ENCODE assay signal across 23 cellular contexts in the genomic region with DNA sequence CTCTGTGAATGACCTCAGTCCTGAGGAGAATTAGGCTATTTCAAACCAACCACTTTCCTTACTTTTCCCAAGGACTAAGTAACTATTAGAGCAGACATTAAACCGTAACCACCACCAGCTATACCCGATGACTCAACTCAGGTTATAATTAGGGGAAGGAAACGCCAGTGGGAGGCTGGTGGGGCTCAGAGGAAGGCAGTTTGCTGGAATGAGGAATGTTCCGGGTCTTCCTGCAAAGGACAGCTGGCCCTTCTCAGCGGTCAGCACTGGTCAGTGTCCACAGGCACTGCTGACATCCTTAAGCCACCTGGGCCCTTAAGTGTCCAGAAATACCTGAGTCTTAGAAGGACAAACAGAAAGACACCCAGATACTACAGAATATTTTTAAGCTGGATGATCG.
"Had no signal": no experiment of that assay in that cellular context is flagged by ENCODE, and none has a peak within 500 bp of the region (broad histone marks: within the 10 kb centered on the region; RNA-seq: fewer than 3 reads in every experiment).

No MANE protein-coding gene starts in this region.

- H3K27me3 ChIP-seq: testis, vagina had no signal

- H3K9me3 ChIP-seq: heart right ventricle, testis, vagina had no signal

- H3K4me3 ChIP-seq: coronary artery, heart right ventricle, testis, vagina had no signal

- H3K27ac ChIP-seq: coronary artery, heart right ventricle, parathyroid adenoma, testis, vagina had no signal

- H3K36me3 ChIP-seq: heart right ventricle, vagina had no signal

- DNase-seq: activated CD8-positive, alpha-beta memory T cell treated with anti-CD3 and anti-CD28 coated beads for 24 hours; activated CD8-positive, alpha-beta memory T cell treated with anti-CD3 and anti-CD28 coated beads, Interleukin-2, amount 50 U/mL, for 4 hours; activated naive CD4-positive, alpha-beta T cell treated with anti-CD3 and anti-CD28 coated beads for 36 hours; activated naive CD8-positive, alpha-beta T cell treated with anti-CD3 and anti-CD28 coated beads, Interleukin-2, amount 10 ng/mL, durations not matched to agents 7 days and 5 days; activated T-cell treated with anti-CD3 and anti-CD28 coated beads, Interleukin-2, amount 50 U/mL, for 48 hours; amniotic stem cell; cerebellar nuclear complex; erythroblast; foreskin fibroblast; heart right ventricle; left ventricle myocardium superior; nucleus accumbens; stimulated activated CD4-positive, alpha-beta T cell treated with anti-CD3 and anti-CD28 coated beads, Interleukin-2, amount 100 ng/mL, for 48 hours; stimulated activated naive CD4-positive, alpha-beta T cell; T-helper 9 cell; testis; trophoblast cell had no signal

- ATAC-seq: left ventricle myocardium superior, sciatic nerve, WTC11 had no signal

- FAIRE-seq: bronchial epithelial cell had no signal

- H3K4me1 ChIP-seq: testis had no signal
